Comparison of ENCODE assay signal across 8 cellular contexts in genomic region chr7:55533050-55533728, GRCh38. TPM values are rescaled to one million over a fixed set of nuclear protein-coding genes. Genes with fewer than 3 reads are reported as not detected.
DNase-seq lines count a peak whose midpoint lies in the region; ATAC-seq, FAIRE-seq and TF ChIP-seq lines count a peak whose summit lies in the region.

No MANE protein-coding gene starts in this region.

- no peak overlapping the region for H3K14ac ChIP-seq in neuronal stem cell (ENCODE audit: low read length)

- TF ChIP-seq POLR2A in right lobe of liver (IDR thresholded peaks at IDR 0.05) (no peak), HepG2 (IDR thresholded peaks at IDR 0.05; ENCODE audit: insufficient read depth in 1 of 2, low read depth in 2 of 2, low read length in 2 of 2) (no peak)

- H3K79me2 ChIP-seq in HepG2 (ENCODE audit: insufficient read depth, low read length), result peaks cover 42% of the 10 kb centered on the region

- no peaks in the 10 kb centered on the region for H3K9me3 Mint-ChIP-seq in activated T-helper 2 cell treated with anti-CD3 and anti-CD28 coated beads, Interferon-gamma antibody, Interleukin-2, Interleukin-4, amounts not matched to agents 10 μg/mL and 5 μg/mL and 100 μg/mL, durations not matched to agents 14 hours and 24 hours and 36 hours

- H4K91ac ChIP-seq in neuronal stem cell (ENCODE audit: low read depth, low read length, poor library complexity), result no peak overlapping the region

- no peak overlapping the region for H2AK5ac ChIP-seq in neuronal stem cell (ENCODE audit: low read depth, low read length)

- CTCF ChIA-PET in HepG2 (lab: Yijun Ruan, JAX; ENCODE audit: low intra/inter-chr PET ratio, low total read pairs) (no interaction called here), Panc1 (lab: Charles Lee) (interaction anchor here (0.5 kb wide), 1 partner anchor 448 kb away, joined by 4 read pairs; no protein-coding TSS in a partner anchor)

- no peak overlapping the region for H3K4me3 ChIP-seq in right lobe of liver
- H3K4me3 ChIP-seq in HepG2 (replicated peaks in 1 of 3; ENCODE audit: insufficient read depth in 1 of 3, low read depth in 2 of 3, low read length in 3 of 3), result no peak overlapping the region
- no peak overlapping the region for H3K4me3 ChIP-seq in Panc1 (ENCODE audit: low read depth in 2 of 2, low read length in 2 of 2)
- no peak overlapping the region for H3K4me3 ChIP-seq in neuronal stem cell (ENCODE audit: low read length in 2 of 2)

- H3K4me3 Mint-ChIP-seq in activated T-helper 2 cell treated with anti-CD3 and anti-CD28 coated beads, Interferon-gamma antibody, Interleukin-2, Interleukin-4, amounts not matched to agents 10 μg/mL and 5 μg/mL and 100 μg/mL, durations not matched to agents 14 hours and 24 hours and 36 hours (ENCODE audit: low read depth), result peak overlapping the region; percentile 53

- in situ Hi-C loops in HepG2 (cut with HindIII; ENCODE audit: extremely low pct_ligation_motif_present, low pct_unique_long_range_greater_than_20kb) (no loop called here), Panc1 (cut with HindIII; ENCODE audit: low pct_unique_long_range_greater_than_20kb, low sequenced_read_pairs) (no loop called here)

- H3K9me3 ChIP-seq in right lobe of liver (no peaks in the 10 kb centered on the region), HepG2 (ENCODE audit: low read length) (no peaks in the 10 kb centered on the region), Panc1 (ENCODE audit: control insufficient read depth, insufficient read depth, low read depth, low read length) (no peaks in the 10 kb centered on the region), neuronal stem cell (replicated peaks in 1 of 2; ENCODE audit: control insufficient read depth in 2 of 2, insufficient read depth in 1 of 2, low read depth in 1 of 2, low read length in 2 of 2) (peaks cover 0 to 5% of the 10 kb centered on the region in 2 donors)

- peaks cover 71% of the 10 kb centered on the region for H3K4me1 Mint-ChIP-seq in activated T-helper 2 cell treated with anti-CD3 and anti-CD28 coated beads, Interferon-gamma antibody, Interleukin-2, Interleukin-4, amounts not matched to agents 10 μg/mL and 5 μg/mL and 100 μg/mL, durations not matched to agents 14 hours and 24 hours and 36 hours (ENCODE audit: low read depth)

- no peak for FAIRE-seq in HepG2 (lab: Jason Lieb, UNC)

- H3K4ac ChIP-seq in neuronal stem cell (ENCODE audit: low read length), result no peak overlapping the region

- no peaks in the 10 kb centered on the region for H3K27me3 Mint-ChIP-seq in activated T-helper 2 cell treated with anti-CD3 and anti-CD28 coated beads, Interferon-gamma antibody, Interleukin-2, Interleukin-4, amounts not matched to agents 10 μg/mL and 5 μg/mL and 100 μg/mL, durations not matched to agents 14 hours and 24 hours and 36 hours (ENCODE audit: low read depth)

- H2BK120ac ChIP-seq in neuronal stem cell (ENCODE audit: low read depth, low read length), result no peak overlapping the region

- peaks cover 7% of the 10 kb centered on the region for H4K20me1 ChIP-seq in HepG2 (ENCODE audit: insufficient read depth, low read length)

- H3K4me2 ChIP-seq in HepG2 (ENCODE audit: low read depth, low read length) (no peak overlapping the region), neuronal stem cell (ENCODE audit: insufficient read depth, low read length, poor library complexity, severe bottlenecking) (no peak overlapping the region)

- peaks cover 11% of the 10 kb centered on the region for H3K79me1 ChIP-seq in neuronal stem cell (ENCODE audit: low read depth, low read length)

- no peaks in the 10 kb centered on the region for H3K27me3 ChIP-seq in right lobe of liver
- H3K27me3 ChIP-seq in HepG2 (ENCODE audit: control insufficient read depth in 1 of 2, insufficient read depth in 2 of 2, low read length in 2 of 2), result no peaks in the 10 kb centered on the region
- H3K27me3 ChIP-seq in Panc1 (ENCODE audit: control insufficient read depth, insufficient read depth, low read length), result no peaks in the 10 kb centered on the region
- no peaks in the 10 kb centered on the region for H3K27me3 ChIP-seq in neuronal stem cell (ENCODE audit: control insufficient read depth in 3 of 3, insufficient read depth in 3 of 3, low read depth in 1 of 3, low read length in 3 of 3)

- ATAC-seq in right lobe of liver (peak; percentile 43 to 57 (median 52)), HepG2 (no peak), HG03097 (IDR thresholded peaks at IDR 0.05; ENCODE audit: low FRiP score, unreplicated experiment) (peak; percentile 53), Panc1 (peak; percentile 31; the same call in 1 of the 2 replicates)

- H3K18ac ChIP-seq in neuronal stem cell (ENCODE audit: low read length), result no peak overlapping the region

- peaks cover 37% of the 10 kb centered on the region for H3K36me3 Mint-ChIP-seq in activated T-helper 2 cell treated with anti-CD3 and anti-CD28 coated beads, Interferon-gamma antibody, Interleukin-2, Interleukin-4, amounts not matched to agents 10 μg/mL and 5 μg/mL and 100 μg/mL, durations not matched to agents 14 hours and 24 hours and 36 hours (ENCODE audit: low read depth)

- no peak overlapping the region for H4K8ac ChIP-seq in neuronal stem cell (ENCODE audit: low read depth, low read length)

- no peak overlapping the region for H2BK12ac ChIP-seq in neuronal stem cell (ENCODE audit: low read length)

- H3K9ac ChIP-seq in HepG2 (ENCODE audit: insufficient read depth, low read depth, low read length) (no peak overlapping the region), neuronal stem cell (ENCODE audit: low read depth, low read length, poor library complexity) (no peak overlapping the region)

- no peak overlapping the region for H2BK15ac ChIP-seq in neuronal stem cell (ENCODE audit: low read length)

- TF ChIP-seq EP300 in HepG2 (IDR thresholded peaks at IDR 0.05; ENCODE audit: low read depth in 2 of 2, low read length in 2 of 2), result no peak
- TF ChIP-seq EP300 in HepG2 (CRISPR knock-in tag; IDR thresholded peaks at IDR 0.05; ENCODE audit: borderline replicate concordance), result no peak

- no TSS peak for BruUV-seq in HepG2 (replicated peaks; lab: Mats Ljungman, UMichigan)
- no TSS peak for BruUV-seq in Panc1 (replicated peaks; lab: Mats Ljungman, UMichigan)

- H3K23ac ChIP-seq in neuronal stem cell (ENCODE audit: low read depth, low read length, poor library complexity), result no peak overlapping the region

- H2AFZ ChIP-seq in HepG2 (ENCODE audit: low read length) (no peak overlapping the region), neuronal stem cell (ENCODE audit: low read length) (no peak overlapping the region)

- TF ChIP-seq RAD21 in HepG2 (CRISPR knock-in tag; IDR thresholded peaks at IDR 0.05), result no peak

- intact Hi-C loops in right lobe of liver (cut with DNase I) (no loop called here), HepG2 (cut with micrococcal nuclease; ENCODE audit: unreplicated experiment) (no loop called here), Panc1 (cut with micrococcal nuclease; ENCODE audit: unreplicated experiment) (no loop called here)
- intact Hi-C loops in activated T-helper 2 cell treated with anti-CD3 and anti-CD28 coated beads, Interferon-gamma antibody, Interleukin-2, Interleukin-4, amounts not matched to agents 10 μg/mL and 5 μg/mL and 100 μg/mL, durations not matched to agents 14 hours and 24 hours and 36 hours (cut with micrococcal nuclease), result loop anchor here (2.0 to 10.0 kb wide), 4 partner anchors 16 to 774 kb away; partner anchors contain the start of gene SEC61G

- H2BK5ac ChIP-seq in neuronal stem cell (ENCODE audit: low read length), result no peak overlapping the region

- TF ChIP-seq CTCF in right lobe of liver (IDR thresholded peaks at IDR 0.05) (no peak), HepG2 (CRISPR knock-in tag; IDR thresholded peaks at IDR 0.05) (no peak), Panc1 (IDR thresholded peaks at IDR 0.05) (no peak)

- 50% methylated on average over 1 of the region's 4 CpGs for WGBS in right lobe of liver (ENCODE audit: insufficient coverage, low coverage, low lambda C conversion rate, missing lambda C conversion rate)
- WGBS in HepG2 (ENCODE audit: low lambda C conversion rate), result 93% methylated on average over 3 of the region's 4 CpGs
- WGBS in neuronal stem cell (ENCODE audit: extremely low coverage in 2 of 2, insufficient read length in 2 of 2, insufficient replicate concordance in 1 of 2), 2 donors, result no CpG with 5 or more reads among the region's 4 CpGs

- POLR2A ChIA-PET in HepG2 (lab: Yijun Ruan, JAX), result interaction anchor here (1.4 kb wide), 1 partner anchor 17 kb away, joined by 3 read pairs; no protein-coding TSS in a partner anchor
- POLR2A ChIA-PET in Panc1 (lab: Charles Lee), result interaction anchor here (0.5 to 1.5 kb wide), 3 partner anchors 16 to 486 kb away, joined by 3 to 5 read pairs (median 3); no protein-coding TSS in a partner anchor

- H3K27ac Mint-ChIP-seq in activated T-helper 2 cell treated with anti-CD3 and anti-CD28 coated beads, Interferon-gamma antibody, Interleukin-2, Interleukin-4, amounts not matched to agents 10 μg/mL and 5 μg/mL and 100 μg/mL, durations not matched to agents 14 hours and 24 hours and 36 hours, result peak overlapping the region; percentile 96

- no peak overlapping the region for H3K27ac ChIP-seq in right lobe of liver
- no peak overlapping the region for H3K27ac ChIP-seq in HepG2 (ENCODE audit: extremely low read length, insufficient read depth, low read length)
- H3K27ac ChIP-seq in Panc1 (ENCODE audit: low read length), result peak overlapping the region; percentile 69
- H3K27ac ChIP-seq in neuronal stem cell (replicated peaks; ENCODE audit: low read length), result no peak overlapping the region

- H3K4me1 ChIP-seq in right lobe of liver (no peaks in the 10 kb centered on the region), HepG2 (ENCODE audit: insufficient read depth, low read length) (peaks cover 50% of the 10 kb centered on the region), Panc1 (ENCODE audit: control insufficient read depth, insufficient read depth, low read length) (peaks cover 35% of the 10 kb centered on the region), neuronal stem cell (ENCODE audit: control insufficient read depth in 2 of 2, insufficient read depth in 1 of 2, low read depth in 1 of 2, low read length in 2 of 2) (peaks cover 0 to 19% of the 10 kb centered on the region in 2 donors)

- DNase-seq in right lobe of liver (no peak), HepG2 (ENCODE audit: low spot score) (no peak), Panc1 (ENCODE audit: low read depth, low spot score) (no peak), islet precursor cell (peak; percentile 56), neuronal stem cell (ENCODE audit: low spot score) (no peak)
- DNase-seq in activated T-helper 2 cell treated with anti-CD3 and anti-CD28 coated beads, Interferon-gamma antibody, Interleukin-2, Interleukin-4, amounts not matched to agents 10 μg/mL and 5 μg/mL and 100 μg/mL, durations not matched to agents 14 hours and 24 hours and 36 hours (ENCODE audit: low spot score), result peak; percentile 74
- peak; percentile 32 to 46 for DNase-seq in stimulated activated CD8-positive, alpha-beta memory T cell treated with anti-CD3 and anti-CD28 coated beads, Interleukin-4, amount 100 ng/mL, for 1 hour (ENCODE audit: low read depth in 2 of 2, low spot score in 1 of 2)

- H3K36me3 ChIP-seq in right lobe of liver, result no peaks in the 10 kb centered on the region
- H3K36me3 ChIP-seq in HepG2 (replicated peaks in 1 of 2; ENCODE audit: control insufficient read depth in 1 of 2, insufficient read depth in 2 of 2, low read length in 2 of 2), result peaks cover 0 to 3% of the 10 kb centered on the region in 2 experiments; a peak in 1 of 5 replicates
- H3K36me3 ChIP-seq in Panc1 (ENCODE audit: control insufficient read depth, insufficient read depth, low read length), result no peaks in the 10 kb centered on the region
- no peaks in the 10 kb centered on the region for H3K36me3 ChIP-seq in neuronal stem cell (replicated peaks in 1 of 2; ENCODE audit: control insufficient read depth in 2 of 2, insufficient read depth in 2 of 2, low read length in 2 of 2)

RNA-seq across cellular contexts. Expression of gene VOPP1, which starts 39.1 kb away (rescaled TPM):
- 10 to 100 TPM; 15.8 to 30.3 (median 23.2) TPM for total RNA-seq in right lobe of liver
- 49.9 and 55.3 TPM in 2 replicates for total RNA-seq in HepG2 (2016; rRNA removed; fragmentation: Illumina TruSeq; extraction: Trizol)
- 29.6 and 31.7 TPM in 2 replicates for total RNA-seq in HepG2 (2016; cell fraction: cytosol; rRNA removed; fragmentation: Illumina TruSeq; extraction: Trizol; ENCODE audit: low read depth)
- total RNA-seq in HepG2 (2016; cell fraction: insoluble cytoplasmic fraction; rRNA removed; fragmentation: Illumina TruSeq; extraction: Trizol), result 43.7 and 56.7 TPM in 2 replicates
- 74.9 and 78.9 TPM in 2 replicates for total RNA-seq in HepG2 (2016; cell fraction: membrane; rRNA removed; fragmentation: Illumina TruSeq; extraction: Trizol)
- 43.5 and 50.2 TPM in 2 replicates for total RNA-seq in HepG2 (2016; cell fraction: nucleus; rRNA removed; fragmentation: Illumina TruSeq; extraction: Trizol)
- 21.3 and 21.8 TPM in 2 replicates for polyA plus RNA-seq in HepG2 (2011; rRNA removed)
- polyA plus RNA-seq in HepG2 (2011; cell fraction: cytosol; rRNA removed), result 21.1 and 24.6 TPM in 2 replicates
- polyA plus RNA-seq in HepG2 (2011; cell fraction: nucleus; rRNA removed), result 12.5 and 14.4 TPM in 2 replicates
- polyA plus RNA-seq in HepG2 (2012), result 24.1 and 26.8 TPM in 2 replicates
- 32.1 and 36.4 TPM in 2 replicates for polyA plus RNA-seq in HepG2 (2016; cell fraction: cytosol; fragmentation: Illumina TruSeq; extraction: Trizol; ENCODE audit: low read depth)
- polyA plus RNA-seq in HepG2 (2016; cell fraction: insoluble cytoplasmic fraction; fragmentation: Illumina TruSeq; extraction: Trizol; ENCODE audit: low read depth), result 38.0 and 40.3 TPM in 2 replicates
- 62.2 and 67.1 TPM in 2 replicates for polyA plus RNA-seq in HepG2 (2016; cell fraction: membrane; fragmentation: Illumina TruSeq; extraction: Trizol; ENCODE audit: low read depth)
- polyA plus RNA-seq in HepG2 (2016; cell fraction: nucleus; fragmentation: Illumina TruSeq; extraction: Trizol; ENCODE audit: insufficient read depth, low read depth), result 49.8 and 50.9 TPM in 2 replicates
- 59.2 and 63.5 TPM in 2 replicates for polyA minus RNA-seq in HepG2 (2011; rRNA and poly(A)+ RNA removed; ENCODE audit: low replicate concordance)
- 28.0 and 28.5 TPM in 2 replicates for polyA minus RNA-seq in HepG2 (2011; cell fraction: cytosol; rRNA and poly(A)+ RNA removed)
- polyA minus RNA-seq in HepG2 (2011; cell fraction: nucleus; rRNA and poly(A)+ RNA removed), result 19.4 and 23.2 TPM in 2 replicates
- 131 TPM for total RNA-seq in Panc1 (2021; ENCODE audit: unreplicated experiment)
- 84.5 TPM for polyA plus RNA-seq in Panc1 (2012; ENCODE audit: insufficient read length)
- 53.7 and 56.0 TPM in 2 replicates for total RNA-seq in activated T-helper 2 cell treated with anti-CD3 and anti-CD28 coated beads, Interferon-gamma antibody, Interleukin-2, Interleukin-4, amounts not matched to agents 10 μg/mL and 5 μg/mL and 100 μg/mL, durations not matched to agents 14 hours and 24 hours and 36 hours
- 38.1 TPM for polyA plus RNA-seq in neuronal stem cell (2013, experiment 1 of 2)
- polyA plus RNA-seq in neuronal stem cell (2013, experiment 2 of 2), result 37.8 TPM

Comparison
In these comparisons a context has a peak if more than half of its experiments do, and no peak if none do; other contexts are left out.
1. DNase-seq: peak in activated T-helper 2 cell treated with anti-CD3 and anti-CD28 coated beads, Interferon-gamma antibody, Interleukin-2, Interleukin-4, amounts not matched to agents 10 μg/mL and 5 μg/mL and 100 μg/mL, durations not matched to agents 14 hours and 24 hours and 36 hours (single experiment), islet precursor cell (single experiment) and stimulated activated CD8-positive, alpha-beta memory T cell treated with anti-CD3 and anti-CD28 coated beads, Interleukin-4, amount 100 ng/mL, for 1 hour (2 of 2); none in right lobe of liver (0 of 3), HepG2 (single experiment), Panc1 (single experiment) and neuronal stem cell (single experiment).